ENCODE assay signal across 14 cellular contexts in the genomic region with DNA sequence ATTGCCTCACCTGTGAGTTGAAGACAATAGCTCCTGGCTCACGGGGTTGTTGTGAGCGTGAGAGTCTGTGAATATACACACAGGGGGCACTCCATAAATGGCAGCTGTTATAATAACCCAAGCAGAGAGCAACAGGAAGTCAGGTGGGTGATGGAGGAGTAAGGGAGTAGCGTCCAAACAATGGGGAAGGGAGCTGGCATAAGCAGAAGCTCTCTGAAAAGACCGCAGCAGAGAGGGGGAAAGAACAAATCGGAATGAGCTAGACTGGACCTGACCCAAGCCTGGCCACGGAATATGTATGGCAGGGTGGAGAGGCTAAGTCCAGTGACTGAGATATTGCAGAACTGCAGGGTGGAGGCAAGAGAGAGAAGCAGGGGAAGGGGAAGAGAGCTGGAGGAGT. TPM values are rescaled to one million over a fixed set of nuclear protein-coding genes. Genes with fewer than 3 reads are reported as not detected.
DNase-seq lines count a peak whose midpoint lies in the region; ATAC-seq and TF ChIP-seq lines count a peak whose summit lies in the region.
"Had no signal": no experiment of that assay in that cellular context is flagged by ENCODE, and none has a peak within 500 bp of the region (broad histone marks: within the 10 kb centered on the region; RNA-seq: fewer than 3 reads in every experiment).

No MANE protein-coding gene starts in this region.

- no peaks in the 10 kb centered on the region for H3K36me3 Mint-ChIP-seq in activated CD8-positive, alpha-beta T cell treated with anti-CD3 and anti-CD28 coated beads, Interleukin-2, amount 10 ng/mL, durations not matched to agents 7 days and 5 days (ENCODE audit: low read depth)

- DNase-seq in DMS153 treated with DMSO at 0.1 percent for 48 hours (lab: John Stamatoyannopoulos, UW; ENCODE audit: unreplicated experiment) = peak; percentile 55
- peak; percentile 82 to 97 for DNase-seq in NCI-H2081 (lab: John Stamatoyannopoulos, UW)
- no peak for DNase-seq in heart right ventricle
- no peak for DNase-seq in activated CD8-positive, alpha-beta T cell treated with anti-CD3 and anti-CD28 coated beads, Interleukin-2, amount 10 ng/mL, durations not matched to agents 7 days and 5 days
- DNase-seq: DMS79 treated with DMSO at 0.1 percent for 48 hours, nucleus accumbens had no signal

- TF ChIP-seq CTCF in VCaP (conservative IDR thresholded peaks at IDR 0.05) (no peak), heart right ventricle (IDR thresholded peaks at IDR 0.05) (no peak)

- ATAC-seq in HG03159 (IDR thresholded peaks at IDR 0.05; ENCODE audit: unreplicated experiment) = no peak
- ATAC-seq in GM21381 (IDR thresholded peaks at IDR 0.05; ENCODE audit: unreplicated experiment) = no peak
- ATAC-seq in heart right ventricle = no peak
- no peak for ATAC-seq in activated CD8-positive, alpha-beta T cell treated with anti-CD3 and anti-CD28 coated beads, Interleukin-2, amount 10 ng/mL, durations not matched to agents 7 days and 5 days
- ATAC-seq: activated CD4-positive, CD25-positive, alpha-beta regulatory T cell treated with anti-CD3 and anti-CD28 coated beads, Interleukin-2, amount 50 U/mL, for 24 hours; esophagus mucosa had no signal

- H3K4me3 ChIP-seq in mucosa of stomach (ENCODE audit: low read length) = no peak overlapping the region
- H3K4me3 ChIP-seq in heart right ventricle = no peak overlapping the region

- H3K4me1 ChIP-seq in mucosa of stomach (ENCODE audit: control insufficient read depth, insufficient read depth, low read length) = peaks cover 30% of the 10 kb centered on the region
- H3K4me1 ChIP-seq in heart right ventricle = no peaks in the 10 kb centered on the region

- WGBS in heart right ventricle, 2 donors = 37 to 51% methylated on average over 6 of the region's 6 CpGs

- H3K9me3 ChIP-seq in mucosa of stomach (ENCODE audit: control insufficient read depth, low read length) (no peaks in the 10 kb centered on the region), heart right ventricle (no peaks in the 10 kb centered on the region)

- peaks cover 5% of the 10 kb centered on the region for H3K4me1 Mint-ChIP-seq in activated CD8-positive, alpha-beta T cell treated with anti-CD3 and anti-CD28 coated beads, Interleukin-2, amount 10 ng/mL, durations not matched to agents 7 days and 5 days (ENCODE audit: low read depth)

- intact Hi-C loops in heart right ventricle (cut with DNase I) = no loop called here

- CTCF ChIA-PET in activated CD8-positive, alpha-beta T cell treated with anti-CD3 and anti-CD28 coated beads, Interleukin-2, amount 10 ng/mL, durations not matched to agents 7 days and 5 days (lab: Charles Lee) = no interaction called here

- H3K27me3 ChIP-seq in mucosa of stomach (ENCODE audit: control insufficient read depth, insufficient read depth, low read length) (no peaks in the 10 kb centered on the region), heart right ventricle (peaks cover 0 to 24% (median 0%) of the 10 kb centered on the region in 7 donors)

- H3K36me3 ChIP-seq in mucosa of stomach (ENCODE audit: control insufficient read depth, insufficient read depth, low read length) (no peaks in the 10 kb centered on the region), heart right ventricle (no peaks in the 10 kb centered on the region)

- no peaks in the 10 kb centered on the region for H3K27me3 Mint-ChIP-seq in activated CD8-positive, alpha-beta T cell treated with anti-CD3 and anti-CD28 coated beads, Interleukin-2, amount 10 ng/mL, durations not matched to agents 7 days and 5 days (ENCODE audit: low read depth)

- H3K27ac ChIP-seq in VCaP (peak overlapping the region; percentile 93), heart right ventricle (no peak overlapping the region)

- no peaks in the 10 kb centered on the region for H3K9me3 Mint-ChIP-seq in activated CD8-positive, alpha-beta T cell treated with anti-CD3 and anti-CD28 coated beads, Interleukin-2, amount 10 ng/mL, durations not matched to agents 7 days and 5 days (ENCODE audit: insufficient read depth)

- peak overlapping the region; percentile 58 for H3K9ac ChIP-seq in mucosa of stomach (ENCODE audit: low read length)

- H3K4me3 Mint-ChIP-seq in activated CD8-positive, alpha-beta T cell treated with anti-CD3 and anti-CD28 coated beads, Interleukin-2, amount 10 ng/mL, durations not matched to agents 7 days and 5 days = no peak overlapping the region

- POLR2A ChIA-PET in activated CD8-positive, alpha-beta T cell treated with anti-CD3 and anti-CD28 coated beads, Interleukin-2, amount 10 ng/mL, durations not matched to agents 7 days and 5 days (lab: Charles Lee) = no interaction called here

- H3K27ac Mint-ChIP-seq in activated CD8-positive, alpha-beta T cell treated with anti-CD3 and anti-CD28 coated beads, Interleukin-2, amount 10 ng/mL, durations not matched to agents 7 days and 5 days = no peak overlapping the region

RNA-seq across cellular contexts. Expression of a gene that starts 6.6 kb away (rescaled TPM):
- total RNA-seq in heart right ventricle = not detected
- polyA plus RNA-seq in heart right ventricle = not detected
- not detected for total RNA-seq in activated CD8-positive, alpha-beta T cell treated with anti-CD3 and anti-CD28 coated beads, Interleukin-2, amount 10 ng/mL, durations not matched to agents 7 days and 5 days
- total RNA-seq: lung microvascular endothelial cell had no signal
- polyA plus RNA-seq: AG04450 had no signal

RNA-seq across cellular contexts. Expression of a gene that starts 37.5 kb away (rescaled TPM):
- 10 to 100 TPM; 10.3 to 18.7 (median 16.5) TPM for total RNA-seq in heart right ventricle
- polyA plus RNA-seq in heart right ventricle = 1 to 10 TPM; 4.4 to 6.2 TPM
- 10 to 100 TPM; 31.9 to 33.4 TPM for total RNA-seq in activated CD8-positive, alpha-beta T cell treated with anti-CD3 and anti-CD28 coated beads, Interleukin-2, amount 10 ng/mL, durations not matched to agents 7 days and 5 days

Comparison
In these comparisons a context has a peak if more than half of its experiments do, and no peak if none do; other contexts are left out.
1. DNase-seq: peak in DMS153 treated with DMSO at 0.1 percent for 48 hours (single experiment) and NCI-H2081 (2 of 2); none in heart right ventricle (0 of 2) and activated CD8-positive, alpha-beta T cell treated with anti-CD3 and anti-CD28 coated beads, Interleukin-2, amount 10 ng/mL, durations not matched to agents 7 days and 5 days (single experiment).